In the genomic region with DNA sequence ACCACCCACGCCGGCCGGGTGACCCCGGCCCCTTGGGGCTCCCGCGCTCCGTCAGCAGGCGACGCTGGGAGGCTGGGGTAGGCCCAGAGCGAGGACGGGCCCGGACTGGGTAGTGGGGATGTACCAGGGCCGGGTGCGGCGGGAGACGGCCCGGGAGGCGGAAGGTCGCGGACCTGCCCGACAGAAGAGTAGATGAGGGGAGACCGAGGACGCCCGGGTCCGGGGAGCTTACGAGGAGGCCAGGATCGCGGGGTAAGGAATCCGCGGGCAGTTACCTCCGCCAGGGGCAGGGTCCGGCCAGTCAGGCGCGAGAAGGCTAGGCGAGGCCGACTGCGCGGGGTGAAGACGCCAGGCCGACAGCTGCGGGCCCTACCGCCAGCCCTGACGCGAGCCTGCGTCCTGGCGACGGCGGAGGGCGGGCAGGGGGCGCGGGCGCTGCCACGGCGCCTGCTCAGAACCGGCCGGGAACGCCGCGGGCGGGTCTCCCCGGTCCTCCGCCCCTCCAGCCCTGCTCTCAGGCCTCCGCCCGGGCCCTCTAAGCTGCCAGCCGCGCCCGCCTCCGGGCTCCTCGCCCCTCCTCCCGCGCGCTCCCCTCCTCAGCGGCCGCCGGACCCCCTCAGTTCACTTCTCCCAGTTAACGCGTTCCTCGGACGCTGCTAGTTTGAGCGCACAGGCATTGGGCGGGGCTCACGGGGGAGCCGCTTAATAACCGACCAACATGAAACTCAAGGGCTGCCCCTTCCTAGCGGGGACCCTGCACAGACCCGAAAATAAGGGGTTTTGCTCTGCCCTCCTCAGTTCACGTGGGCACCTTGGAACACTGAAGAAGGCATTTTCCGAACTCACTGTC, we compare ENCODE assay signal across 8 cellular contexts. TPM values are rescaled to one million over a fixed set of nuclear protein-coding genes. Genes with fewer than 3 reads are reported as not detected.
DNase-seq lines count a peak whose midpoint lies in the region; ATAC-seq and TF ChIP-seq lines count a peak whose summit lies in the region.

A gene (minus strand): TSS at position 407 of the 850 bp plus-strand sequence. CDS start 1,678 bp downstream, outside the sequence.

- no peaks in the 10 kb centered on the region for H3K9me3 ChIP-seq in CD8-positive, alpha-beta T cell (ENCODE audit: low read length)
- no peaks in the 10 kb centered on the region for H3K9me3 ChIP-seq in mononuclear cell (ENCODE audit: low read depth, low read length)

- H3K4me1 ChIP-seq in CD8-positive, alpha-beta T cell (ENCODE audit: insufficient read depth, low read length): peaks cover 14% of the 10 kb centered on the region
- H3K4me1 ChIP-seq in mononuclear cell (ENCODE audit: insufficient read depth, low read length): peaks cover 16% of the 10 kb centered on the region

- CTCF ChIA-PET in CD8-positive, alpha-beta T cell (lab: Charles Lee): no interaction called here

- no peaks in the 10 kb centered on the region for H3K27me3 ChIP-seq in CD8-positive, alpha-beta T cell (ENCODE audit: insufficient read depth, low read length)
- H3K27me3 ChIP-seq in mononuclear cell (ENCODE audit: insufficient read depth, low read length): no peaks in the 10 kb centered on the region

- peak within 1 kb of the TSS; percentile 88 for H3K27ac Mint-ChIP-seq in CD8-positive, alpha-beta T cell

- intact Hi-C loops in CD8-positive, alpha-beta T cell (cut with DNase I, micrococcal nuclease): loop anchor here in 1 of 2 experiments (2.0 to 10.0 kb wide), 2 partner anchors 122 to 1004 kb away; a partner anchor contains a TSS

- H3K36me3 Mint-ChIP-seq in CD8-positive, alpha-beta T cell: peaks cover 8% of the 10 kb centered on the region

- peak within 1 kb of the TSS; percentile 91 for H3K4me3 ChIP-seq in CD8-positive, alpha-beta T cell (ENCODE audit: low read depth, low read length)
- H3K4me3 ChIP-seq in mononuclear cell (ENCODE audit: low read length): peak within 1 kb of the TSS; percentile 66

- peak; percentile 80 for ATAC-seq in CD8-positive, alpha-beta T cell
- ATAC-seq in GM19397 (IDR thresholded peaks at IDR 0.05; ENCODE audit: unreplicated experiment) (peak; percentile 89), HG03558 (IDR thresholded peaks at IDR 0.05; ENCODE audit: extremely low read depth, unreplicated experiment) (peak; percentile 52)

- peaks cover 12% of the 10 kb centered on the region for H3K4me1 Mint-ChIP-seq in CD8-positive, alpha-beta T cell (ENCODE audit: low read depth)

- POLR2A ChIA-PET in CD8-positive, alpha-beta T cell (lab: Charles Lee): interaction anchor here (1.4 kb wide), 1 partner anchor 52 kb away, joined by 3 read pairs; no protein-coding TSS in a partner anchor

- peak within 1 kb of the TSS; percentile 90 for H3K4me3 Mint-ChIP-seq in CD8-positive, alpha-beta T cell

- no peaks in the 10 kb centered on the region for H3K36me3 ChIP-seq in CD8-positive, alpha-beta T cell (ENCODE audit: insufficient read depth, low read length)

- no peak for TF ChIP-seq CTCF in CD8-positive, alpha-beta T cell (IDR thresholded peaks at IDR 0.05)

- peak within 1 kb of the TSS; percentile 63 for H3K27ac ChIP-seq in CD8-positive, alpha-beta T cell (ENCODE audit: low read depth, low read length)

- no peaks in the 10 kb centered on the region for H3K27me3 Mint-ChIP-seq in CD8-positive, alpha-beta T cell (ENCODE audit: low read depth)

- peak; percentile 5 to 74 (median 50) for DNase-seq in CD8-positive, alpha-beta T cell
- DNase-seq in NOMO-1 (lab: John Stamatoyannopoulos, UW; ENCODE audit: unreplicated experiment in 2 of 2) (peak; percentile 83 to 89), epidermal melanocyte (ENCODE audit: insufficient read length, low spot score) (peak; percentile 58)
- DNase-seq in activated CD8-positive, alpha-beta memory T cell treated with anti-CD3 and anti-CD28 coated beads, Interleukin-2, amount 50 U/mL, for 48 hours: peak; percentile 79
- DNase-seq in stimulated activated CD8-positive, alpha-beta memory T cell treated with anti-CD3 and anti-CD28 coated beads, Interleukin-2, amount 100 ng/mL, for 48 hours (ENCODE audit: low read depth in 2 of 2): peak; percentile 42

- H3K9me3 Mint-ChIP-seq in CD8-positive, alpha-beta T cell: peaks cover under 1% of the 10 kb centered on the region

RNA-seq across cellular contexts. Expression of the gene that starts here (rescaled TPM):
- total RNA-seq in CD8-positive, alpha-beta T cell: 1 to 10 TPM; 4.2 to 4.3 TPM
- 6.5 TPM for total RNA-seq in mononuclear cell

Comparison
In these comparisons a context has a peak if more than half of its experiments do, and no peak if none do; other contexts are left out.
1. Peak in every context shown above with its lines: DNase-seq, ATAC-seq, H3K4me3 ChIP-seq and H3K27ac ChIP-seq.